Comparison of ENCODE assay signal across 14 cellular contexts in the genomic region with DNA sequence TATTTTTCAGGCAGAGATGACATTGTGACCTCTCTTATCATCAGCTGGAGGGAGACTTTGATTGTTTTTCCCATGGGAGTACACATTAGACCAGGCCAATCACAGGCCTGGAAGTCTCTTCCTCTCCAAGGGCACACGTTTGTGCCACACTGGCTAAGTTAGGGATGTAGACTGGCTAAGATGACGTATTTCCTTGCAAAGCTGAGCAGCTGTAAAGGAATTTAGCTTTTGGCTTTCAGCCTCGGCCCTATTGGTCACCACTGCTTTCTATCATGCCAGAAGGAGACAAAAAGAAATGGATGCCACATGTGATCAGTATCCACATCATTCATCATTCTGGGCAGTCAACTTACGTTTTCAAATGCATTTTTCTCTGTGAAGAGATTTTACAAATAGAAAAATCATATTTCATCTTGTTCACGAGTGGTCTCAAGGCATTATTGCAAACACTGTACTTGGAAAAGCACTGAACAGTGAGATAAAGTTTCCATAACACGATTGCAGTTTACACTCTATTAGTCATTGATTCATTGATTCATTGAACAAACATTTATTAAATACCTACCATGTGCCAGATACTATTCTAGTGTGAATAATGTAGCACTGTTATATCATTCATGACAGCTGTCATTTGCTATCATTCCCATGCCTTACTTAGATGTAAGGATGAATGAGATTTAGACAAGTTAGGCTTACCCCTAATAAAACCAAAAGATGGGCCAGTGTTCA. TPM values are rescaled to one million over a fixed set of nuclear protein-coding genes. Genes with fewer than 3 reads are reported as not detected.
DNase-seq lines count a peak whose midpoint lies in the region; ATAC-seq and TF ChIP-seq lines count a peak whose summit lies in the region.
"Had no signal": no experiment of that assay in that cellular context is flagged by ENCODE, and none has a peak within 500 bp of the region (broad histone marks: within the 10 kb centered on the region; RNA-seq: fewer than 3 reads in every experiment).

No MANE protein-coding gene starts in this region.

- no peak overlapping the region for H3K27ac Mint-ChIP-seq in osteocyte (ENCODE audit: unreplicated experiment)
- H3K27ac Mint-ChIP-seq: CD4-positive, CD25-positive, alpha-beta regulatory T cell had no signal

- no peaks in the 10 kb centered on the region for H3K36me3 Mint-ChIP-seq in osteocyte (ENCODE audit: unreplicated experiment)
- H3K36me3 Mint-ChIP-seq: CD4-positive, CD25-positive, alpha-beta regulatory T cell had no signal

- TF ChIP-seq CTCF in RWPE2 (IDR thresholded peaks at IDR 0.05; ENCODE audit: poor library complexity, severe bottlenecking): no peak
- TF ChIP-seq CTCF in osteocyte (IDR thresholded peaks at IDR 0.05): no peak

- DNase-seq in EH (ENCODE audit: low read depth) (peak; percentile 95), RWPE2 (ENCODE audit: low spot score) (no peak), fibroblast of gingiva (ENCODE audit: low read depth) (peak; percentile 69), osteocyte (ENCODE audit: extremely low spot score, unreplicated experiment) (peak; percentile 19), amniotic stem cell (lab: John Stamatoyannopoulos, UW) (no peak), cerebellum (ENCODE audit: low spot score) (no peak), NCI-H1436 treated with DMSO at 0.1 percent for 48 hours (lab: John Stamatoyannopoulos, UW) (no peak), CD1c-positive myeloid dendritic cell (ENCODE audit: extremely low spot score) (no peak)
- DNase-seq: activated CD4-positive, alpha-beta T cell treated with anti-CD3 and anti-CD28 coated beads, Interleukin-2, amount 50 U/mL, for 1 hour; activated effector memory CD4-positive, alpha-beta T cell treated with Interleukin-2 at 50 U/mL for 16 hours; CD4-positive, CD25-positive, alpha-beta regulatory T cell; NCI-H2081 treated with DMSO at 0.1 percent for 48 hours; T-helper 1 cell had no signal

- H3K9me3 Mint-ChIP-seq in osteocyte (ENCODE audit: unreplicated experiment): peaks cover 8% of the 10 kb centered on the region

- no peaks in the 10 kb centered on the region for H3K4me1 ChIP-seq in RWPE2 (ENCODE audit: insufficient read depth, poor library complexity, severe bottlenecking)
- H3K4me1 ChIP-seq: uterus had no signal

- H3K9me3 ChIP-seq in RWPE2 (ENCODE audit: severe bottlenecking): no peaks in the 10 kb centered on the region
- H3K9me3 ChIP-seq: uterus had no signal

- H3K36me3 ChIP-seq in RWPE2 (ENCODE audit: low read depth): no peaks in the 10 kb centered on the region
- H3K36me3 ChIP-seq: uterus had no signal

- no peak overlapping the region for H3K27ac ChIP-seq in RWPE2 (ENCODE audit: poor library complexity, severe bottlenecking)

- no peaks in the 10 kb centered on the region for H3K27me3 Mint-ChIP-seq in osteocyte (ENCODE audit: unreplicated experiment)
- H3K27me3 Mint-ChIP-seq: CD4-positive, CD25-positive, alpha-beta regulatory T cell had no signal

- ATAC-seq in RWPE2 (ENCODE audit: low read depth): peak; percentile 80

- H3K4me3 ChIP-seq in RWPE2 (ENCODE audit: severe bottlenecking): no peak overlapping the region
- H3K4me3 ChIP-seq: uterus had no signal

- no peak overlapping the region for H3K4me3 Mint-ChIP-seq in osteocyte (ENCODE audit: unreplicated experiment)
- H3K4me3 Mint-ChIP-seq: CD4-positive, CD25-positive, alpha-beta regulatory T cell had no signal

- H3K4me1 Mint-ChIP-seq in osteocyte (ENCODE audit: unreplicated experiment): peaks cover 13% of the 10 kb centered on the region
- H3K4me1 Mint-ChIP-seq: CD4-positive, CD25-positive, alpha-beta regulatory T cell had no signal

- H3K27me3 ChIP-seq in RWPE2 (ENCODE audit: insufficient read depth, poor library complexity, severe bottlenecking): no peaks in the 10 kb centered on the region
- H3K27me3 ChIP-seq: uterus had no signal

RNA-seq across cellular contexts. Expression of gene RNF7, which starts 27.0 kb away (rescaled TPM):
- total RNA-seq in osteocyte (84.3 and 87.4 TPM in 2 replicates), cerebellum (20.5 TPM)

RNA-seq across cellular contexts. Expression of gene GRK7, which starts 52.2 kb away (rescaled TPM):
- total RNA-seq in osteocyte (not detected in 2 replicates), cerebellum (0.09 TPM)
- total RNA-seq: CD4-positive, CD25-positive, alpha-beta regulatory T cell had no signal

Comparison
In these comparisons a context has a peak if more than half of its experiments do, and no peak if none do; other contexts are left out.
1. DNase-seq: peak in EH (single experiment), fibroblast of gingiva (single experiment) and osteocyte (single experiment); none in RWPE2 (single experiment), amniotic stem cell (single experiment), cerebellum (single experiment), NCI-H1436 treated with DMSO at 0.1 percent for 48 hours (single experiment) and CD1c-positive myeloid dendritic cell (single experiment).